Comparison of ENCODE assay signal across 25 cellular contexts in the genomic region with DNA sequence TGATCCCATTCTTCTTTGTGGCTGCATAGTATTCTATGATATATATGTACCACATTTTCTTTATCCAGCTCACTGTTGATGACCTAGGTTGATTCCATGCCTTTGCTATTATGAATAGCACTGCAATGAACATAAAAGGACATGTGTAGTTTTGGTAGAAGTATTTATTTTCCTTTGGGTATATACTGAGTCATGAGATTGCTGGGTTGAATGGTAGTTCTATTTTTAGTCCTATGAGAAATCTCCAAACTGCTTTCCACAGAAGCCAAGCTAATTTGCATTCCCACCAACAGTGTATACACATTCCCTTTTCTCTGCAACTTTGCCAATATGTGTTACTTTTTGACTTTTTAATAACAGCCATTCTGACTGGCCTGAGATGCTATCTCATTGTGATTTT.
DNase-seq lines count a peak whose midpoint lies in the region; ATAC-seq, FAIRE-seq and TF ChIP-seq lines count a peak whose summit lies in the region.
"Had no signal": no experiment of that assay in that cellular context is flagged by ENCODE, and none has a peak within 500 bp of the region (broad histone marks: within the 10 kb centered on the region; RNA-seq: fewer than 3 reads in every experiment).

No MANE protein-coding gene starts in this region.

- H3K4me3 ChIP-seq in bronchial epithelial cell (ENCODE audit: low read depth, low read length) (no peak overlapping the region), BE2C (ENCODE audit: low read depth, low read length) (no peak overlapping the region), vagina (no peak overlapping the region)
- H3K4me3 ChIP-seq: esophagus muscularis mucosa, skin epidermis had no signal

- no peak for TF ChIP-seq POLR2A in GM12891 (IDR thresholded peaks at IDR 0.05; ENCODE audit: low read depth, low read length)
- TF ChIP-seq POLR2A in vagina (IDR thresholded peaks at IDR 0.05), result no peak

- no peak overlapping the region for H3K27ac ChIP-seq in foreskin keratinocyte
- H3K27ac ChIP-seq in vagina, result no peak overlapping the region
- H3K27ac ChIP-seq: 22Rv1, esophagus muscularis mucosa, parathyroid adenoma, skin epidermis had no signal

- no peaks in the 10 kb centered on the region for H3K4me1 ChIP-seq in foreskin keratinocyte
- H3K4me1 ChIP-seq in BE2C, result no peaks in the 10 kb centered on the region
- no peaks in the 10 kb centered on the region for H3K4me1 ChIP-seq in vagina
- H3K4me1 ChIP-seq: esophagus muscularis mucosa, parathyroid adenoma had no signal

- peak; percentile 32 for ATAC-seq in foreskin keratinocyte
- ATAC-seq: activated CD4-positive, alpha-beta T cell treated with anti-CD3 and anti-CD28 coated beads for 36 hours; activated CD8-positive, alpha-beta memory T cell treated with anti-CD3 and anti-CD28 coated beads, Interleukin-2, amount 10 ng/mL, durations not matched to agents 7 days and 5 days; activated naive CD8-positive, alpha-beta T cell treated with anti-CD3 and anti-CD28 coated beads, Interleukin-2, amount 50 U/mL, for 24 hours; naive thymus-derived CD8-positive, alpha-beta T cell had no signal

- DNase-seq in A172 (ENCODE audit: low spot score) (peak; percentile 8), HCEC 1CT (peak; percentile 66), bronchial epithelial cell (ENCODE audit: low read depth) (peak; percentile 33), foreskin keratinocyte (peak; percentile 24 to 65), GM12891 (ENCODE audit: insufficient read length, low spot score) (no peak), BE2C (no peak), vagina (ENCODE audit: extremely low spot score in 2 of 2) (no peak), NCI-H226 (no peak)
- DNase-seq: activated CD4-positive, alpha-beta T cell treated with anti-CD3 and anti-CD28 coated beads for 36 hours; activated CD8-positive, alpha-beta memory T cell treated with anti-CD3 and anti-CD28 coated beads, Interleukin-2, amount 10 ng/mL, durations not matched to agents 7 days and 5 days; activated naive CD8-positive, alpha-beta T cell treated with anti-CD3 and anti-CD28 coated beads, Interleukin-2, amount 50 U/mL, for 24 hours; CD4-positive, CD25-positive, alpha-beta regulatory T cell; central memory CD4-positive, alpha-beta T cell; DMS153; NCI-H1417; NCI-H2107; NCI-H524 treated with DMSO at 0.1 percent for 48 hours; stimulated activated CD4-positive, alpha-beta T cell treated with anti-CD3 and anti-CD28 coated beads, Interleukin-2, amount 100 ng/mL, for 48 hours; SW 1271 had no signal

- H3K27me3 ChIP-seq in bronchial epithelial cell (ENCODE audit: control insufficient read depth, insufficient read depth, low read length) (no peaks in the 10 kb centered on the region), foreskin keratinocyte (no peaks in the 10 kb centered on the region), BE2C (no peaks in the 10 kb centered on the region), vagina (no peaks in the 10 kb centered on the region)
- H3K27me3 ChIP-seq: esophagus muscularis mucosa had no signal

- H3K36me3 ChIP-seq in bronchial epithelial cell (ENCODE audit: control insufficient read depth, insufficient read depth, low read length), result no peaks in the 10 kb centered on the region
- no peaks in the 10 kb centered on the region for H3K36me3 ChIP-seq in BE2C
- H3K36me3 ChIP-seq in vagina, result no peaks in the 10 kb centered on the region
- H3K36me3 ChIP-seq: esophagus muscularis mucosa had no signal

- H3K9me3 ChIP-seq in BE2C, result no peaks in the 10 kb centered on the region
- no peaks in the 10 kb centered on the region for H3K9me3 ChIP-seq in vagina
- H3K9me3 ChIP-seq: esophagus muscularis mucosa had no signal

- TF ChIP-seq CTCF in bronchial epithelial cell (IDR thresholded peaks at IDR 0.05; ENCODE audit: insufficient read depth, low read length, severe bottlenecking) (no peak), foreskin keratinocyte (conservative IDR thresholded peaks at IDR 0.05) (no peak), BE2C (IDR thresholded peaks at IDR 0.05; ENCODE audit: low read depth, low read length) (no peak), vagina (IDR thresholded peaks at IDR 0.05) (no peak)

- FAIRE-seq in bronchial epithelial cell (lab: Jason Lieb, UNC) (no peak), GM12891 (lab: Jason Lieb, UNC) (no peak)
- FAIRE-seq: TTC549 had no signal

- intact Hi-C loops in vagina (cut with DNase I), result no loop called here

TF ChIP-seq in GM12891, 5 proteins besides CTCF, POLR2A, EP300 and RAD21:
- no peak for TF ChIP-seq SPI1 (IDR thresholded peaks at IDR 0.05; ENCODE audit: low read depth, low read length)
- TF ChIP-seq TAF1 (IDR thresholded peaks at IDR 0.05; ENCODE audit: low read depth, low read length), result no peak
- TF ChIP-seq PAX5 (IDR thresholded peaks at IDR 0.05; ENCODE audit: insufficient read depth, low read length, severe bottlenecking), result no peak
- TF ChIP-seq POLR2AphosphoS5 (IDR thresholded peaks at IDR 0.05; ENCODE audit: low read depth, low read length), result no peak
- no peak for TF ChIP-seq POU2F2 (IDR thresholded peaks at IDR 0.05; ENCODE audit: low read depth, low read length)

Comparison
In these comparisons a context has a peak if more than half of its experiments do, and no peak if none do; other contexts are left out.
1. DNase-seq: peak in A172 (single experiment), HCEC 1CT (single experiment), bronchial epithelial cell (single experiment) and foreskin keratinocyte (2 of 2); none in GM12891 (single experiment), BE2C (single experiment), vagina (0 of 2) and NCI-H226 (single experiment).